Comparison of ENCODE assay signal across 19 cellular contexts in genomic region chr10:116408716-116409115, GRCh38.
DNase-seq lines count a peak whose midpoint lies in the region; ATAC-seq lines count a peak whose summit lies in the region.
"Had no signal": no experiment of that assay in that cellular context is flagged by ENCODE, and none has a peak within 500 bp of the region (broad histone marks: within the 10 kb centered on the region; RNA-seq: fewer than 3 reads in every experiment).

No MANE protein-coding gene starts in this region.

- peak; percentile 83 for ATAC-seq in GM18858 (IDR thresholded peaks at IDR 0.05; ENCODE audit: unreplicated experiment)
- ATAC-seq in GM21723 (IDR thresholded peaks at IDR 0.05; ENCODE audit: unreplicated experiment): peak; percentile 84
- peak; percentile 72 for ATAC-seq in HG03565 (IDR thresholded peaks at IDR 0.05; ENCODE audit: unreplicated experiment)
- ATAC-seq: Panc1 had no signal

- DNase-seq in medulla oblongata (ENCODE audit: extremely low spot score): peak; percentile 30
- DNase-seq in cerebellar nuclear complex (lab: John Stamatoyannopoulos, UW): no peak
- DNase-seq in activated CD4-positive, alpha-beta T cell treated with anti-CD3 and anti-CD28 coated beads for 4 hours: no peak
- no peak for DNase-seq in stimulated activated CD4-positive, alpha-beta T cell treated with anti-CD3 and anti-CD28 coated beads, Interleukin-2, amount 100 ng/mL, for 48 hours
- no peak for DNase-seq in cortex of kidney (lab: John Stamatoyannopoulos, UW)
- DNase-seq: activated CD4-positive, CD25-positive, alpha-beta regulatory T cell treated with anti-CD3 and anti-CD28 coated beads, Interleukin-2, amount 50 U/mL, for 72 hours; activated naive CD8-positive, alpha-beta T cell treated with anti-CD3 and anti-CD28 coated beads, Interleukin-2, amount 10 ng/mL, durations not matched to agents 7 days and 5 days; activated T-cell treated with anti-CD3 and anti-CD28 coated beads for 4 hours; caudate nucleus; DMS 273 treated with DMSO at 0.1 percent for 48 hours; glutamatergic neuron; Kasumi-1; kidney glomerular epithelial cell; stimulated activated CD4-positive, alpha-beta T cell treated with anti-CD3 and anti-CD28 coated beads, Interleukin-1b, Interleukin-23, amount 100 ng/mL, for 48 hours; uterus had no signal
